In genomic region chr10:19054289-19054688, GRCh38 we compare ENCODE assay signal across 28 cellular contexts. TPM values are rescaled to one million over a fixed set of nuclear protein-coding genes. Genes with fewer than 3 reads are reported as not detected.
"Had no signal": no experiment of that assay in that cellular context is flagged by ENCODE, and none has a peak within 500 bp of the region (broad histone marks: within the 10 kb centered on the region; RNA-seq: fewer than 3 reads in every experiment).

No MANE protein-coding gene starts in this region.

- H2AFZ ChIP-seq: parathyroid adenoma had no signal

- H3K4me1 ChIP-seq: parathyroid adenoma, psoas muscle, stomach, thyroid gland, tibial nerve, upper lobe of left lung, vagina had no signal

- H3K36me3 ChIP-seq: neutrophil, ovary, stomach, thoracic aorta, thyroid gland, tibial nerve, upper lobe of left lung, vagina had no signal

- H3K27me3 ChIP-seq: neutrophil, ovary, stomach, thyroid gland, tibial nerve, upper lobe of left lung, vagina had no signal

- H3K4me3 ChIP-seq: ovary, psoas muscle, skin epidermis, stomach, thoracic aorta, thyroid gland, tibial nerve, upper lobe of left lung, vagina had no signal

- DNase-seq: naive B cell; naive thymus-derived CD8-positive, alpha-beta T cell; nephron progenitor cell; nucleus accumbens; ovary; posterior cingulate gyrus; psoas muscle; right cardiac atrium; stimulated activated CD4-positive, alpha-beta T cell treated with anti-CD3 and anti-CD28 coated beads, Interleukin-15, amount 100 ng/mL, for 24 hours; stimulated activated CD4-positive, alpha-beta T cell treated with anti-CD3 and anti-CD28 coated beads, Interleukin-2, amount 100 ng/mL, for 24 hours; stimulated activated CD4-positive, alpha-beta T cell treated with anti-CD3 and anti-CD28 coated beads, Interleukin-2, amount 100 ng/mL, for 48 hours; stimulated activated CD4-positive, alpha-beta T cell treated with anti-CD3 and anti-CD28 coated beads, Interleukin-4, amount 100 ng/mL, for 24 hours; stimulated activated naive B cell treated with anti-CD40 and anti-IgM and Interleukin-4, amounts not matched to agents 10 μg/mL and 1 μg/mL and 100 μg/mL, for 72 hours; stimulated activated naive CD4-positive, alpha-beta T cell treated with Interleukin-2 at 50 U/mL for 16 hours; stomach; thyroid gland; trophoblast cell; upper lobe of left lung had no signal

- FAIRE-seq: urothelium cell line had no signal

- H3K9ac ChIP-seq: parathyroid adenoma had no signal

- H3K27ac ChIP-seq: neutrophil, ovary, parathyroid adenoma, psoas muscle, skin epidermis, stomach, thoracic aorta, thyroid gland, tibial nerve, upper lobe of left lung, vagina had no signal

- H3K9me3 ChIP-seq: neutrophil, ovary, psoas muscle, thoracic aorta, thyroid gland, tibial nerve, upper lobe of left lung, vagina had no signal

- H3K79me2 ChIP-seq: parathyroid adenoma had no signal

- ATAC-seq: naive thymus-derived CD8-positive, alpha-beta T cell; natural killer cell treated with Interleukin-12 subunit alpha and Interleukin-12 subunit beta and Interleukin-15 and Interleukin-18, amount 100 ng/mL, for 72 hours; psoas muscle; right cardiac atrium; sciatic nerve; stimulated activated effector memory CD8-positive, alpha-beta T cell treated with anti-CD3 and anti-CD28 coated beads, Interleukin-12 subunit alpha, Interleukin-12 subunit beta, amount 100 ng/mL, for 72 hours; stimulated activated naive B cell treated with anti-CD40 and anti-IgM and Interleukin-4, amounts not matched to agents 10 μg/mL and 1 μg/mL and 100 μg/mL, for 72 hours had no signal

RNA-seq across cellular contexts. Expression of gene MALRD1, which starts 5.7 kb away (rescaled TPM):
- polyA plus RNA-seq: naive thymus-derived CD8-positive, alpha-beta T cell had no signal
